ENCODE assay signal across 27 cellular contexts in the genomic region with DNA sequence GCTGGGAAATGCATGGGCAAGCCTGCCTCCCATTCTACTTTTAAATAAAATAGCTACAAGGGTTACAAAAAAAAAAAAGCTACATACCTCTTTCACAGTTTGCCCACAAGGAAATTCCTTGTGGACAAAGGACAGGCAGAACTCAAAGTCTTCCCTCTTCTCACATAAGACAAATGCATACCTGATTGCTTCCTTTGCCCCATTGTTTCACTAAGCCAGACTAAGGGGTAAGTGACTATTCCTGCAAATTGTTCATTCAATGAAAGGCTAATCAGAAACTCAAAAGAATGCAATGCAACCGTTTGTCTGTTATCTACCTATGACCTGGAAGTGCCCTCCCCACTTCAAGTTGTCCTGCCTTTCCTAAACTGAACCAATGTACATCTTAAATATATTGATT.
A peak's percentile ranks its signal among the peaks of the same experiment; 100 is the strongest.
DNase-seq lines count a peak whose midpoint lies in the region; ATAC-seq, FAIRE-seq and TF ChIP-seq lines count a peak whose summit lies in the region.
"Had no signal": no experiment of that assay in that cellular context is flagged by ENCODE, and none has a peak within 500 bp of the region (broad histone marks: within the 10 kb centered on the region; RNA-seq: fewer than 3 reads in every experiment).

No MANE protein-coding gene starts in this region.

- peaks cover 48% of the 10 kb centered on the region for H3K4me1 ChIP-seq in HUES6 (ENCODE audit: control insufficient read depth, insufficient read depth, low read length)
- no peaks in the 10 kb centered on the region for H3K4me1 ChIP-seq in endothelial cell of umbilical vein (ENCODE audit: control insufficient read depth, extremely low read depth, insufficient read depth, low read length)
- no peaks in the 10 kb centered on the region for H3K4me1 ChIP-seq in mesendoderm (ENCODE audit: control insufficient read depth, low read depth, low read length)
- H3K4me1 ChIP-seq in CD8-positive, alpha-beta T cell (ENCODE audit: insufficient read depth, low read length) = no peaks in the 10 kb centered on the region
- H3K4me1 ChIP-seq: Caco-2, SJSA1 had no signal

- intact Hi-C loops in endothelial cell of umbilical vein (cut with micrococcal nuclease) = no loop called here
- intact Hi-C loops in CD8-positive, alpha-beta T cell (cut with DNase I, micrococcal nuclease) = no loop called here

- no peak overlapping the region for H2AFZ ChIP-seq in endothelial cell of umbilical vein (ENCODE audit: low read depth, low read length)
- H2AFZ ChIP-seq: PC-9 had no signal

- H3K79me2 ChIP-seq in endothelial cell of umbilical vein (ENCODE audit: control insufficient read depth, insufficient read depth, low read length) = no peaks in the 10 kb centered on the region
- H3K79me2 ChIP-seq in mesendoderm (ENCODE audit: control insufficient read depth, insufficient read depth, low read length) = no peaks in the 10 kb centered on the region

- peaks cover 7% of the 10 kb centered on the region for H3K9me3 ChIP-seq in HUES6 (ENCODE audit: control insufficient read depth, insufficient read depth, low read depth, low read length)
- no peaks in the 10 kb centered on the region for H3K9me3 ChIP-seq in endothelial cell of umbilical vein (replicated peaks; ENCODE audit: control insufficient read depth, insufficient read depth, low read length)
- no peaks in the 10 kb centered on the region for H3K9me3 ChIP-seq in CD8-positive, alpha-beta T cell (ENCODE audit: low read length)
- H3K9me3 ChIP-seq: Caco-2, MG63, SJSA1 had no signal

- WGBS in mesendoderm (ENCODE audit: extremely low coverage, insufficient coverage, low lambda C conversion rate) = no CpG with 5 or more reads among the region's 1 CpG

- POLR2A ChIA-PET in endothelial cell of umbilical vein (lab: Charles Lee) = no interaction called here
- POLR2A ChIA-PET in CD8-positive, alpha-beta T cell (lab: Charles Lee) = no interaction called here

- H3K4me1 Mint-ChIP-seq in type B pancreatic cell (ENCODE audit: unreplicated experiment) = no peaks in the 10 kb centered on the region
- H3K4me1 Mint-ChIP-seq in CD8-positive, alpha-beta T cell (ENCODE audit: low read depth) = no peaks in the 10 kb centered on the region
- H3K4me1 Mint-ChIP-seq: CD4-positive, alpha-beta memory T cell had no signal

- no peaks in the 10 kb centered on the region for H3K27me3 Mint-ChIP-seq in type B pancreatic cell
- H3K27me3 Mint-ChIP-seq in CD8-positive, alpha-beta T cell (ENCODE audit: low read depth) = no peaks in the 10 kb centered on the region
- H3K27me3 Mint-ChIP-seq: CD4-positive, alpha-beta memory T cell had no signal

- no peaks in the 10 kb centered on the region for H3K9me3 Mint-ChIP-seq in type B pancreatic cell
- H3K9me3 Mint-ChIP-seq in CD8-positive, alpha-beta T cell = peaks cover 2% of the 10 kb centered on the region
- H3K9me3 Mint-ChIP-seq: CD4-positive, alpha-beta memory T cell had no signal

- H3K79me1 ChIP-seq in mesendoderm (ENCODE audit: low read length) = no peaks in the 10 kb centered on the region

- no peaks in the 10 kb centered on the region for H4K20me1 ChIP-seq in endothelial cell of umbilical vein (replicated peaks; ENCODE audit: control insufficient read depth, extremely low read depth, insufficient read depth, low read length)

- DNase-seq in endothelial cell of umbilical vein (ENCODE audit: low read depth, low spot score) (no peak), mesendoderm (peak; percentile 78), type B pancreatic cell (ENCODE audit: extremely low spot score, unreplicated experiment) (no peak), frontal cortex (ENCODE audit: low spot score in 2 of 2) (no peak)
- no peak for DNase-seq in CD8-positive, alpha-beta T cell
- DNase-seq: C1 segment of cervical spinal cord; Caco-2; CD4-positive, alpha-beta memory T cell; DMS79; IMR-90; KG1; MG63; NCI-H1105 treated with DMSO at 0.1 percent for 48 hours; NCI-H146; NCI-H1930; NCI-H2107; NCI-H446; NCI-H524 treated with DMSO at 0.1 percent for 48 hours; NCI-H82; NK-92 treated with Interleukin-12 subunit alpha and Interleukin-12 subunit beta, amount 100 ng/mL, for 24 hours; PC-9 had no signal

- dilution Hi-C loops in endothelial cell of umbilical vein (cut with MboI; ENCODE audit: extremely low pct_ligation_motif_present, low sequenced_read_pairs) = no loop called here

- TF ChIP-seq POLR2A in endothelial cell of umbilical vein (IDR thresholded peaks at IDR 0.05; ENCODE audit: low read depth, low read length) = no peak

- peak overlapping the region; percentile 64 for H3K9ac ChIP-seq in HUES6 (ENCODE audit: low read length)
- no peak overlapping the region for H3K9ac ChIP-seq in endothelial cell of umbilical vein (replicated peaks; ENCODE audit: extremely low read depth, insufficient read depth, low read length)
- H3K9ac ChIP-seq in mesendoderm (ENCODE audit: low read length) = no peak overlapping the region

- peak overlapping the region; percentile 59 for H2BK5ac ChIP-seq in mesendoderm (ENCODE audit: low read length)

- H3K36me3 ChIP-seq in HUES6 (ENCODE audit: control insufficient read depth, insufficient read depth, low read length) = no peaks in the 10 kb centered on the region
- H3K36me3 ChIP-seq in endothelial cell of umbilical vein (ENCODE audit: control insufficient read depth in 2 of 2, extremely low read depth in 1 of 2, insufficient read depth in 2 of 2, low read length in 2 of 2) = no peaks in the 10 kb centered on the region
- no peaks in the 10 kb centered on the region for H3K36me3 ChIP-seq in mesendoderm (ENCODE audit: control insufficient read depth, insufficient read depth, low read length)
- H3K36me3 ChIP-seq in CD8-positive, alpha-beta T cell (ENCODE audit: insufficient read depth, low read length) = no peaks in the 10 kb centered on the region
- H3K36me3 ChIP-seq: MG63, SJSA1 had no signal

- no peak overlapping the region for H4K5ac ChIP-seq in mesendoderm (ENCODE audit: low read length)

- H3K36me3 Mint-ChIP-seq in type B pancreatic cell = no peaks in the 10 kb centered on the region
- no peaks in the 10 kb centered on the region for H3K36me3 Mint-ChIP-seq in CD8-positive, alpha-beta T cell
- H3K36me3 Mint-ChIP-seq: CD4-positive, alpha-beta memory T cell had no signal

- H3K4me2 ChIP-seq in endothelial cell of umbilical vein (ENCODE audit: insufficient read depth, low read length) (no peak overlapping the region), mesendoderm (ENCODE audit: low read length) (no peak overlapping the region)
- H3K4me2 ChIP-seq: PC-9 had no signal

- H3K18ac ChIP-seq in mesendoderm (ENCODE audit: low read length) = no peak overlapping the region

- H3K27ac Mint-ChIP-seq in type B pancreatic cell = peak overlapping the region; percentile 66
- no peak overlapping the region for H3K27ac Mint-ChIP-seq in CD8-positive, alpha-beta T cell
- H3K27ac Mint-ChIP-seq: CD4-positive, alpha-beta memory T cell had no signal

- FAIRE-seq in endothelial cell of umbilical vein (lab: Jason Lieb, UNC) (peak; percentile 50), frontal cortex (lab: Jason Lieb, UNC) (no peak)
- FAIRE-seq: GM18507 had no signal

- H4K8ac ChIP-seq in mesendoderm (ENCODE audit: low read depth, low read length) = no peak overlapping the region

- TF ChIP-seq CTCF in endothelial cell of umbilical vein (IDR thresholded peaks at IDR 0.05; ENCODE audit: extremely low read depth in 1 of 2, insufficient read depth in 1 of 2, low read depth in 1 of 2, low read length in 2 of 2) (no peak), type B pancreatic cell (conservative IDR thresholded peaks at IDR 0.05) (no peak)
- no peak for TF ChIP-seq CTCF in CD8-positive, alpha-beta T cell (IDR thresholded peaks at IDR 0.05)

- H3K23ac ChIP-seq in mesendoderm (ENCODE audit: low read length) = no peak overlapping the region

- no peak overlapping the region for H3K56ac ChIP-seq in mesendoderm (ENCODE audit: low read length)

- no peak overlapping the region for H3K4ac ChIP-seq in mesendoderm (ENCODE audit: low read depth, low read length)

- no peak overlapping the region for H3K4me3 ChIP-seq in HUES6 (ENCODE audit: low read depth, low read length)
- no peak overlapping the region for H3K4me3 ChIP-seq in endothelial cell of umbilical vein (replicated peaks in 1 of 3; ENCODE audit: insufficient read depth in 1 of 3, low read depth in 1 of 3, low read length in 3 of 3)
- H3K4me3 ChIP-seq in mesendoderm (ENCODE audit: low read length) = no peak overlapping the region
- no peak overlapping the region for H3K4me3 ChIP-seq in CD8-positive, alpha-beta T cell (ENCODE audit: low read depth, low read length)
- H3K4me3 ChIP-seq: MG63, PC-9, SJSA1 had no signal

- ATAC-seq in CD8-positive, alpha-beta T cell = no peak
- ATAC-seq in HG03571 (IDR thresholded peaks at IDR 0.05; ENCODE audit: unreplicated experiment) (no peak), GM19328 (IDR thresholded peaks at IDR 0.05; ENCODE audit: unreplicated experiment) (no peak)
- ATAC-seq: Right ventricle myocardium inferior had no signal

- H2BK120ac ChIP-seq in mesendoderm (ENCODE audit: low read depth, low read length) = no peak overlapping the region

- H3K27me3 ChIP-seq in HUES6 (ENCODE audit: control insufficient read depth, insufficient read depth, low read length) (no peaks in the 10 kb centered on the region), endothelial cell of umbilical vein (ENCODE audit: control insufficient read depth in 2 of 2, insufficient read depth in 2 of 2, low read length in 2 of 2) (no peaks in the 10 kb centered on the region), mesendoderm (ENCODE audit: insufficient read depth, low read length, poor library complexity) (no peaks in the 10 kb centered on the region)
- H3K27me3 ChIP-seq in CD8-positive, alpha-beta T cell (ENCODE audit: insufficient read depth, low read length) = no peaks in the 10 kb centered on the region
- H3K27me3 ChIP-seq: MG63, SJSA1 had no signal

- H3K27ac ChIP-seq in HUES6 (ENCODE audit: low read depth, low read length) (peak overlapping the region; percentile 93), endothelial cell of umbilical vein (ENCODE audit: insufficient read depth, low read depth, low read length) (no peak overlapping the region), mesendoderm (ENCODE audit: low read depth, low read length) (peak overlapping the region; percentile 66)
- H3K27ac ChIP-seq in CD8-positive, alpha-beta T cell (ENCODE audit: low read depth, low read length) = no peak overlapping the region
- H3K27ac ChIP-seq: PC-9, SJSA1 had no signal

- H3K4me3 Mint-ChIP-seq in type B pancreatic cell = peak overlapping the region; percentile 29
- H3K4me3 Mint-ChIP-seq in CD8-positive, alpha-beta T cell = no peak overlapping the region
- H3K4me3 Mint-ChIP-seq: CD4-positive, alpha-beta memory T cell had no signal

- H2AK5ac ChIP-seq in mesendoderm (ENCODE audit: low read length) = no peak overlapping the region

- CTCF ChIA-PET in endothelial cell of umbilical vein (lab: Charles Lee) = no interaction called here
- CTCF ChIA-PET in CD8-positive, alpha-beta T cell (lab: Charles Lee) = no interaction called here

- no TSS peak for BruUV-seq in endothelial cell of umbilical vein (replicated peaks; lab: Mats Ljungman, UMichigan)

- no peak overlapping the region for H2BK15ac ChIP-seq in mesendoderm (replicated peaks; ENCODE audit: low read depth)

- no peaks in the 10 kb centered on the region for H3K9me1 ChIP-seq in endothelial cell of umbilical vein (replicated peaks; ENCODE audit: control insufficient read depth, extremely low read depth, insufficient read depth, low read length)

TF ChIP-seq in endothelial cell of umbilical vein, 7 proteins besides CTCF, POLR2A, EP300 and RAD21 (continues in another document):
- no peak for TF ChIP-seq EZH2 (IDR thresholded peaks at IDR 0.05; ENCODE audit: borderline replicate concordance, low read depth, low read length, severe bottlenecking)

Comparison
In these comparisons a context has a peak if more than half of its experiments do, and no peak if none do; other contexts are left out.
1. H3K27ac ChIP-seq: peak in HUES6 (single experiment) and mesendoderm (single experiment); none in endothelial cell of umbilical vein (single experiment) and CD8-positive, alpha-beta T cell (single experiment).